In the genomic region with DNA sequence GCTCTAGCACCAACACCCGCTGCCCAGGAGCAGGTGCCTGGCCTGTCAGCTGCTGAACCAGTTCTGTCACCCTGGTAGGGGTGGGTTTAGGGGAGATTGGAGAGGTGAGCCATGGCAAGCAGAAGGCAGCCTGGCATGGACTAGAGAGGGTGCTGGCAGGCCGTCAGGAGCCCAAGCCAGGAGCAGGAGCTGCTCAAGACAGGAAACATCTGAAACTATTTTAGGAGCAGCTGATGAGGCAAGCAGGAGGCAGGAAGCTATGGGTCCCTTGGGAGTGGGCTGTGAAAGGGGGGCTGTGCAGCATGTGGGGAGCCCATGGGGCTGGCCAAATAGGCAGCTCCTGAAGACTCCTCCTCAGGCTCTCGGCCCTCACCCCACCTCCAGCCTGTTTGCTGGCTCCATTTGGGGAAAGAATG, we compare ENCODE assay signal across 8 cellular contexts. TPM values are rescaled to one million over a fixed set of nuclear protein-coding genes. Genes with fewer than 3 reads are reported as not detected.
DNase-seq lines count a peak whose midpoint lies in the region; ATAC-seq, FAIRE-seq and TF ChIP-seq lines count a peak whose summit lies in the region.

No MANE protein-coding gene starts in this region.

- no peaks in the 10 kb centered on the region for H3K27me3 ChIP-seq in esophagus (ENCODE audit: control insufficient read depth in 1 of 2, insufficient read depth in 2 of 2, low read length in 2 of 2)

- H3K9me3 Mint-ChIP-seq in natural killer cell treated with Interleukin-12 subunit alpha and Interleukin-12 subunit beta and Interleukin-15 and Interleukin-18, amount 100 ng/mL, for 72 hours: no peaks in the 10 kb centered on the region

- no peak for ATAC-seq in natural killer cell treated with Interleukin-12 subunit alpha and Interleukin-12 subunit beta and Interleukin-15 and Interleukin-18, amount 100 ng/mL, for 72 hours
- no peak for ATAC-seq in GM21381 (IDR thresholded peaks at IDR 0.05; ENCODE audit: unreplicated experiment)
- no peak for ATAC-seq in HG03139 (IDR thresholded peaks at IDR 0.05; ENCODE audit: unreplicated experiment)
- ATAC-seq in HG03175 (IDR thresholded peaks at IDR 0.05; ENCODE audit: unreplicated experiment): no peak

- peaks cover 25 to 35% of the 10 kb centered on the region in 2 donors for H3K4me1 Mint-ChIP-seq in natural killer cell treated with Interleukin-12 subunit alpha and Interleukin-12 subunit beta and Interleukin-15 and Interleukin-18, amount 100 ng/mL, for 72 hours (ENCODE audit: low read depth in 2 of 2)

- H3K4me3 Mint-ChIP-seq in natural killer cell treated with Interleukin-12 subunit alpha and Interleukin-12 subunit beta and Interleukin-15 and Interleukin-18, amount 100 ng/mL, for 72 hours: peak overlapping the region; percentile 26

- H3K9me3 ChIP-seq in esophagus (ENCODE audit: control insufficient read depth in 2 of 2, insufficient read depth in 1 of 2, low read depth in 1 of 2, low read length in 1 of 2): no peaks in the 10 kb centered on the region

- FAIRE-seq in GM18507 (lab: Jason Lieb, UNC): peak; percentile 77

- H3K27ac ChIP-seq in esophagus (ENCODE audit: low read depth in 2 of 2, low read length in 1 of 2): peak overlapping the region; percentile 94 to 97

- no peaks in the 10 kb centered on the region for H3K36me3 Mint-ChIP-seq in natural killer cell treated with Interleukin-12 subunit alpha and Interleukin-12 subunit beta and Interleukin-15 and Interleukin-18, amount 100 ng/mL, for 72 hours

- H3K36me3 ChIP-seq in esophagus (ENCODE audit: control insufficient read depth in 2 of 2, insufficient read depth in 2 of 2, low read length in 1 of 2): peaks cover 7 to 17% of the 10 kb centered on the region in 2 donors

- H3K4me3 ChIP-seq in esophagus (ENCODE audit: low read depth in 1 of 2, low read length in 2 of 2): no peak overlapping the region

- H3K27me3 Mint-ChIP-seq in natural killer cell treated with Interleukin-12 subunit alpha and Interleukin-12 subunit beta and Interleukin-15 and Interleukin-18, amount 100 ng/mL, for 72 hours: peaks cover 11 to 16% of the 10 kb centered on the region in 2 donors

- H3K4me1 ChIP-seq in esophagus (ENCODE audit: control insufficient read depth in 2 of 2, insufficient read depth in 2 of 2, low read length in 1 of 2): peaks cover 12 to 42% of the 10 kb centered on the region in 2 donors

- H3K27ac Mint-ChIP-seq in natural killer cell treated with Interleukin-12 subunit alpha and Interleukin-12 subunit beta and Interleukin-15 and Interleukin-18, amount 100 ng/mL, for 72 hours: peak overlapping the region; percentile 25 to 64

- 26 to 49% methylated on average over 3 of the region's 3 CpGs for WGBS in esophagus, 2 donors

- DNase-seq in GM18507 (ENCODE audit: extremely low spot score, insufficient read length, low read depth) (no peak), NCI-H1930 (lab: John Stamatoyannopoulos, UW) (no peak)
- no peak for DNase-seq in natural killer cell treated with Interleukin-12 subunit alpha and Interleukin-12 subunit beta and Interleukin-15 and Interleukin-18, amount 100 ng/mL, for 72 hours (ENCODE audit: low spot score)

TF ChIP-seq in PFSK-1, 5 proteins besides CTCF, POLR2A, EP300 and RAD21:
- TF ChIP-seq POLR2AphosphoS5 (IDR thresholded peaks at IDR 0.05; ENCODE audit: low read depth, low read length): peak; percentile 17; the same call in 1 of the 2 replicates
- no peak for TF ChIP-seq TAF1 (IDR thresholded peaks at IDR 0.05; ENCODE audit: borderline replicate concordance, insufficient read depth, low read length)

RNA-seq across cellular contexts. Expression of a gene that starts 2.3 kb away (rescaled TPM):
- polyA plus RNA-seq in PFSK-1 (2012; ENCODE audit: insufficient read length, low read depth): 28.0 TPM
- 10 to 100 TPM; 26.3 to 28.4 TPM for polyA plus RNA-seq in esophagus
- total RNA-seq in natural killer cell treated with Interleukin-12 subunit alpha and Interleukin-12 subunit beta and Interleukin-15 and Interleukin-18, amount 100 ng/mL, for 72 hours: under 1 TPM in 1 of 2 donors, not detected in 1; 0.64 TPM

RNA-seq across cellular contexts. Expression of a gene that starts 5.7 kb away (rescaled TPM):
- not detected for polyA plus RNA-seq in PFSK-1 (2012; ENCODE audit: insufficient read length, low read depth)
- under 1 TPM in 1 of 2 donors, not detected in 1; 0.04 TPM for polyA plus RNA-seq in esophagus
- total RNA-seq in natural killer cell treated with Interleukin-12 subunit alpha and Interleukin-12 subunit beta and Interleukin-15 and Interleukin-18, amount 100 ng/mL, for 72 hours: not detected

RNA-seq across cellular contexts. Expression of a gene that starts 8.4 kb away (rescaled TPM):
- 20.8 TPM for polyA plus RNA-seq in PFSK-1 (2012; ENCODE audit: insufficient read length, low read depth)
- polyA plus RNA-seq in esophagus: 10 to 100 TPM; 24.1 to 54.3 TPM
- total RNA-seq in natural killer cell treated with Interleukin-12 subunit alpha and Interleukin-12 subunit beta and Interleukin-15 and Interleukin-18, amount 100 ng/mL, for 72 hours: 100 to 1,000 TPM in 1 of 2 donors, 10 to 100 TPM in 1; 89.5 to 105 TPM

RNA-seq across cellular contexts. Expression of a gene that starts 19.0 kb away (rescaled TPM):
- polyA plus RNA-seq in PFSK-1 (2012; ENCODE audit: insufficient read length, low read depth): 50.7 TPM
- polyA plus RNA-seq in esophagus: 10 to 100 TPM; 11.5 to 14.1 TPM
- total RNA-seq in natural killer cell treated with Interleukin-12 subunit alpha and Interleukin-12 subunit beta and Interleukin-15 and Interleukin-18, amount 100 ng/mL, for 72 hours: 10 to 100 TPM; 53.4 to 56.7 TPM

RNA-seq across cellular contexts. Expression of a gene that starts 51.0 kb away (rescaled TPM):
- polyA plus RNA-seq in PFSK-1 (2012; ENCODE audit: insufficient read length, low read depth): 13.2 TPM
- 1 to 10 TPM; 4.1 to 4.3 TPM for polyA plus RNA-seq in esophagus
- 10 to 100 TPM; 14.0 to 44.0 TPM for total RNA-seq in natural killer cell treated with Interleukin-12 subunit alpha and Interleukin-12 subunit beta and Interleukin-15 and Interleukin-18, amount 100 ng/mL, for 72 hours
